13 cellular contexts compared by ENCODE assay signal in the genomic region with DNA sequence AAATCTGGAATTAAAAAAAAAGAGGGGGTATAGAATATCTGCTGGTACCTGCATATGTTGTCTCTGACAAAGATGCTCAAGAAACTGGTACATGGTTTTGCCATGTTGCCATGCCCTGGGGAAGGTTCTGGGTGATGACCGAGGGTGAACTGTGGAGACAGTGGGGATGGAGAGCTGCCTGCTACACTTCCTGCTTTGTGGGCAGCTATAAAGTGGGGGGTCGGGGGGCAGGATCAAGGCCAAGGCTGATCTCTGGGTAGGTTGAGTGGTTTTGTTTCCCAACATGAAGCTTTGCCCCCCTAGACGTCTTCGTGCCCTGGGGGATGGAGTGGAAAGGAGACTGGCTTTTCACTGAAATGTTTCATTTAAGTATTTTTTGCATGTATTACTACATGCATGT.
A peak's percentile ranks its signal among the peaks of the same experiment; 100 is the strongest.
DNase-seq lines count a peak whose midpoint lies in the region; ATAC-seq and TF ChIP-seq lines count a peak whose summit lies in the region.
"Had no signal": no experiment of that assay in that cellular context is flagged by ENCODE, and none has a peak within 500 bp of the region (broad histone marks: within the 10 kb centered on the region; RNA-seq: fewer than 3 reads in every experiment).

No MANE protein-coding gene starts in this region.

- POLR2A ChIA-PET in CD4-positive, alpha-beta T cell (lab: Charles Lee), result interaction anchor here (4.6 kb wide), 1 partner anchor 12 kb away, joined by 28 read pairs; no protein-coding TSS in a partner anchor
- POLR2A ChIA-PET in PC-9 (lab: Charles Lee; ENCODE audit: unreplicated experiment), result interaction anchor here (1.3 kb wide), 2 partner anchors 24 to 31 kb away, joined by 6 to 11 read pairs; no protein-coding TSS in a partner anchor

- no peak for DNase-seq in CD4-positive, alpha-beta T cell
- DNase-seq in PC-9 (no peak), right atrium auricular region (ENCODE audit: low spot score) (no peak), cerebellum (ENCODE audit: low spot score) (no peak), foreskin fibroblast (no peak)
- DNase-seq in stimulated activated CD4-positive, alpha-beta T cell treated with anti-CD3 and anti-CD28 coated beads, Interleukin-12 subunit alpha, Interleukin-12 subunit beta, amount 100 ng/mL, for 4 hours, result no peak
- DNase-seq in activated T-helper 2 cell treated with anti-CD3 and anti-CD28 coated beads, Interferon-gamma antibody, Interleukin-2, Interleukin-4, amounts not matched to agents 10 μg/mL and 5 μg/mL and 100 μg/mL, durations not matched to agents 14 hours and 24 hours and 36 hours (ENCODE audit: low spot score), result no peak
- DNase-seq: activated CD8-positive, alpha-beta memory T cell treated with anti-CD3 and anti-CD28 coated beads, Interleukin-2, amount 10 ng/mL, durations not matched to agents 7 days and 5 days; effector CD8-positive, alpha-beta T cell; KG1; NCI-H1930; SHP77 treated with DMSO at 0.1 percent for 48 hours had no signal

- H3K9me2 ChIP-seq in PC-9 (ENCODE audit: insufficient read depth), result no peaks in the 10 kb centered on the region

- peaks cover 13% of the 10 kb centered on the region for H3K79me2 ChIP-seq in PC-9 (ENCODE audit: low read depth)

- H3K9me3 ChIP-seq in CD4-positive, alpha-beta T cell (ENCODE audit: control insufficient read depth, low read length), result no peaks in the 10 kb centered on the region
- H3K9me3 ChIP-seq in PC-9 (ENCODE audit: insufficient read depth, low read depth) (no peaks in the 10 kb centered on the region), right atrium auricular region (no peaks in the 10 kb centered on the region)

- no peaks in the 10 kb centered on the region for H3K36me3 ChIP-seq in PC-9 (ENCODE audit: low read depth)
- no peaks in the 10 kb centered on the region for H3K36me3 ChIP-seq in right atrium auricular region

- TSS peak; percentile 71 for BruUV-seq in PC-9 (replicated peaks; lab: Mats Ljungman, UMichigan)

- peak overlapping the region; percentile 35 for H3K27ac Mint-ChIP-seq in CD4-positive, alpha-beta T cell
- no peak overlapping the region for H3K27ac Mint-ChIP-seq in activated T-helper 2 cell treated with anti-CD3 and anti-CD28 coated beads, Interferon-gamma antibody, Interleukin-2, Interleukin-4, amounts not matched to agents 10 μg/mL and 5 μg/mL and 100 μg/mL, durations not matched to agents 14 hours and 24 hours and 36 hours
- H3K27ac Mint-ChIP-seq: activated CD8-positive, alpha-beta memory T cell treated with anti-CD3 and anti-CD28 coated beads, Interleukin-2, amount 10 ng/mL, durations not matched to agents 7 days and 5 days had no signal

- H3K4me3 Mint-ChIP-seq in CD4-positive, alpha-beta T cell, result no peak overlapping the region
- no peak overlapping the region for H3K4me3 Mint-ChIP-seq in activated T-helper 2 cell treated with anti-CD3 and anti-CD28 coated beads, Interferon-gamma antibody, Interleukin-2, Interleukin-4, amounts not matched to agents 10 μg/mL and 5 μg/mL and 100 μg/mL, durations not matched to agents 14 hours and 24 hours and 36 hours (ENCODE audit: low read depth)
- H3K4me3 Mint-ChIP-seq: activated CD8-positive, alpha-beta memory T cell treated with anti-CD3 and anti-CD28 coated beads, Interleukin-2, amount 10 ng/mL, durations not matched to agents 7 days and 5 days had no signal

- H3K9me3 Mint-ChIP-seq in CD4-positive, alpha-beta T cell, result no peaks in the 10 kb centered on the region
- no peaks in the 10 kb centered on the region for H3K9me3 Mint-ChIP-seq in activated T-helper 2 cell treated with anti-CD3 and anti-CD28 coated beads, Interferon-gamma antibody, Interleukin-2, Interleukin-4, amounts not matched to agents 10 μg/mL and 5 μg/mL and 100 μg/mL, durations not matched to agents 14 hours and 24 hours and 36 hours

- ATAC-seq in CD4-positive, alpha-beta T cell (ENCODE audit: poor library complexity), result no peak
- ATAC-seq: activated CD8-positive, alpha-beta memory T cell treated with anti-CD3 and anti-CD28 coated beads, Interleukin-2, amount 10 ng/mL, durations not matched to agents 7 days and 5 days had no signal

- H3K4me1 ChIP-seq in PC-9 (replicated peaks; ENCODE audit: insufficient read depth) (peaks cover 67% of the 10 kb centered on the region), right atrium auricular region (peaks cover 0 to 13% of the 10 kb centered on the region in 2 donors)

- peaks cover 45% of the 10 kb centered on the region; the same call in 1 of the 2 replicates for H3F3A ChIP-seq in PC-9 (ENCODE audit: insufficient read depth, low read depth)

- H3K4me1 Mint-ChIP-seq in CD4-positive, alpha-beta T cell (ENCODE audit: low read depth), result peaks cover 81% of the 10 kb centered on the region
- peaks cover 34% of the 10 kb centered on the region for H3K4me1 Mint-ChIP-seq in activated T-helper 2 cell treated with anti-CD3 and anti-CD28 coated beads, Interferon-gamma antibody, Interleukin-2, Interleukin-4, amounts not matched to agents 10 μg/mL and 5 μg/mL and 100 μg/mL, durations not matched to agents 14 hours and 24 hours and 36 hours (ENCODE audit: low read depth)

- TF ChIP-seq CTCF in CD4-positive, alpha-beta T cell (IDR thresholded peaks at IDR 0.05), result no peak
- TF ChIP-seq CTCF in PC-9 (conservative IDR thresholded peaks at IDR 0.05), result no peak
- no peak for TF ChIP-seq CTCF in right atrium auricular region (IDR thresholded peaks at IDR 0.05)
- no peak for TF ChIP-seq CTCF in foreskin fibroblast (IDR thresholded peaks at IDR 0.05; ENCODE audit: low read depth, low read length)

- no peaks in the 10 kb centered on the region for H3K27me3 Mint-ChIP-seq in CD4-positive, alpha-beta T cell
- no peaks in the 10 kb centered on the region for H3K27me3 Mint-ChIP-seq in activated T-helper 2 cell treated with anti-CD3 and anti-CD28 coated beads, Interferon-gamma antibody, Interleukin-2, Interleukin-4, amounts not matched to agents 10 μg/mL and 5 μg/mL and 100 μg/mL, durations not matched to agents 14 hours and 24 hours and 36 hours (ENCODE audit: low read depth)
- H3K27me3 Mint-ChIP-seq: activated CD8-positive, alpha-beta memory T cell treated with anti-CD3 and anti-CD28 coated beads, Interleukin-2, amount 10 ng/mL, durations not matched to agents 7 days and 5 days had no signal

- H3K27me3 ChIP-seq in CD4-positive, alpha-beta T cell (ENCODE audit: control insufficient read depth, insufficient read depth, low read length), result no peaks in the 10 kb centered on the region
- H3K27me3 ChIP-seq in PC-9 (ENCODE audit: insufficient read depth, low read depth) (no peaks in the 10 kb centered on the region), right atrium auricular region (no peaks in the 10 kb centered on the region)

- H2AFZ ChIP-seq in PC-9, result peak overlapping the region; percentile 42; the same call in 1 of the 2 replicates

- no peak overlapping the region for H3K27ac ChIP-seq in CD4-positive, alpha-beta T cell (ENCODE audit: low read depth, low read length)
- H3K27ac ChIP-seq in PC-9, result peak overlapping the region; percentile 86
- H3K27ac ChIP-seq in right atrium auricular region, result peak overlapping the region; percentile 55 to 62
- H3K27ac ChIP-seq in skin epidermis, result peak overlapping the region in 18 of 21 experiments; percentile 2 to 72 (median 30)

- intact Hi-C loops in CD4-positive, alpha-beta T cell (cut with DNase I, micrococcal nuclease), result loop anchor here in 1 of 2 experiments (5.0 kb wide), 2 partner anchors 74 to 131 kb away; partner anchors contain the start of gene IQSEC1
- intact Hi-C loops in PC-9 (cut with micrococcal nuclease; ENCODE audit: unreplicated experiment), result loop anchor here (1.0 to 10.0 kb wide), 6 partner anchors 24 to 456 kb away; partner anchors contain the start of gene TMEM40
- intact Hi-C loops in activated T-helper 2 cell treated with anti-CD3 and anti-CD28 coated beads, Interferon-gamma antibody, Interleukin-2, Interleukin-4, amounts not matched to agents 10 μg/mL and 5 μg/mL and 100 μg/mL, durations not matched to agents 14 hours and 24 hours and 36 hours (cut with micrococcal nuclease), result no loop called here

- CTCF ChIA-PET in CD4-positive, alpha-beta T cell (lab: Charles Lee), result no interaction called here
- CTCF ChIA-PET in PC-9 (lab: Charles Lee), result interaction anchor here (0.6 kb wide), 1 partner anchor 9 kb away, joined by 7 read pairs; no protein-coding TSS in a partner anchor

- H3K4me3 ChIP-seq in PC-9, result peak overlapping the region; percentile 27; the same call in 1 of the 2 replicates
- no peak overlapping the region for H3K4me3 ChIP-seq in right atrium auricular region
- H3K4me3 ChIP-seq in skin epidermis, result no peak overlapping the region
- no peak overlapping the region for H3K4me3 ChIP-seq in foreskin fibroblast (ENCODE audit: low read depth in 1 of 2, low read length in 2 of 2)

- H3K4me2 ChIP-seq in PC-9, result peak overlapping the region; percentile 67

- peaks cover 81% of the 10 kb centered on the region for H3K36me3 Mint-ChIP-seq in CD4-positive, alpha-beta T cell (ENCODE audit: low read depth)
- H3K36me3 Mint-ChIP-seq in activated T-helper 2 cell treated with anti-CD3 and anti-CD28 coated beads, Interferon-gamma antibody, Interleukin-2, Interleukin-4, amounts not matched to agents 10 μg/mL and 5 μg/mL and 100 μg/mL, durations not matched to agents 14 hours and 24 hours and 36 hours (ENCODE audit: low read depth), result peaks cover 48% of the 10 kb centered on the region

- no peaks in the 10 kb centered on the region for H4K20me1 ChIP-seq in PC-9 (ENCODE audit: insufficient read depth)
